ENCODE assay signal across 1 cellular context in genomic region chr16:68468849-68469248, GRCh38.
TF ChIP-seq lines count a peak whose summit lies in the region.

No MANE protein-coding gene starts in this region.

TF ChIP-seq in GM12878, 131 proteins besides CTCF, POLR2A, EP300 and RAD21:
- no peak for TF ChIP-seq SUZ12 (IDR thresholded peaks at IDR 0.05; ENCODE audit: unreplicated experiment)
